Comparison of ENCODE assay signal across 1 cellular context in genomic region chr20:59028812-59029211, GRCh38.
TF ChIP-seq lines count a peak whose summit lies in the region.

No MANE protein-coding gene starts in this region.

TF ChIP-seq in K562, 482 proteins besides CTCF, POLR2A, EP300 and RAD21:
- TF ChIP-seq KDM1A (IDR thresholded peaks at IDR 0.05) (0 out of 4 replicates have a peak, but pooled peaks of 1 of the 2 experiments have one; percentile 9), ATF4 (CRISPR knock-in tag; IDR thresholded peaks at IDR 0.05) (no peak)
